ENCODE assay signal across 13 cellular contexts in the genomic region with DNA sequence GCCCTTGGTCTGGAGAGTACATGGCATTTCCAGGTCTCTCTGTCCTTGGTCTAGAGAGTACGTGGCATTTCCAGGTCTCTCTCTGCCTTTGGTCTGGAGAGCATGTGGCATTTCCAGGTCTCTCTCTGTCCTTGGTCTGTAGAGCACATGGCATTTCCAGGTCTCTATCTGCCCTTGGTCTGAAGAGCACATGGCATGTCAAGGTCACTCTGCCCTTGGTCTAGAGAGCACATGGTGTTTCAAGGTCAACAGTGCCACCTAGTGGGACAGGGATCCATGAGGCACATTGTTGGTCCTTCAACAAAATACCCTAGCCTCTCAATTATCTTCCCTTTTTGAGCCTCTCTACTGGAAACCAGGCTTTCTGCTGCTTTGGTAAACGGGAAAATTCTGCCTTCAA.
DNase-seq lines count a peak whose midpoint lies in the region; ATAC-seq and TF ChIP-seq lines count a peak whose summit lies in the region.
"Had no signal": no experiment of that assay in that cellular context is flagged by ENCODE, and none has a peak within 500 bp of the region (broad histone marks: within the 10 kb centered on the region; RNA-seq: fewer than 3 reads in every experiment).

No MANE protein-coding gene starts in this region.

- no peak overlapping the region for H3K27ac ChIP-seq in iPS DF 6.9 (ENCODE audit: low read length)
- H3K27ac ChIP-seq: GM23248 had no signal

- ATAC-seq in HG02571 (IDR thresholded peaks at IDR 0.05; ENCODE audit: unreplicated experiment): no peak
- ATAC-seq in GM21526 (IDR thresholded peaks at IDR 0.05; ENCODE audit: low FRiP score, unreplicated experiment): no peak

- DNase-seq in SHP77 (lab: John Stamatoyannopoulos, UW): peak; percentile 1 to 6
- no peak for DNase-seq in SHP77 treated with DMSO at 0.1 percent for 48 hours (lab: John Stamatoyannopoulos, UW)
- DNase-seq in SK-MEL-5 (ENCODE audit: low read depth, low spot score): peak; percentile 67
- peak; percentile 22 for DNase-seq in iPS DF 6.9 (ENCODE audit: low read depth, low spot score)
- no peak for DNase-seq in HK-2 (ENCODE audit: unreplicated experiment)
- DNase-seq: activated CD4-positive, CD25-positive, alpha-beta regulatory T cell; activated T-cell treated with anti-CD3 and anti-CD28 coated beads, Interleukin-2, amount 50 U/mL, for 24 hours; GM23248; NCI-H1436; NCI-H69 had no signal

- no peaks in the 10 kb centered on the region for H3K4me1 ChIP-seq in iPS DF 6.9 (ENCODE audit: control insufficient read depth, insufficient read depth, low read length)

- TF ChIP-seq EP300 in Ishikawa (IDR thresholded peaks at IDR 0.05; ENCODE audit: borderline replicate concordance): no peak

- TF ChIP-seq RAD21 in Ishikawa (IDR thresholded peaks at IDR 0.05; ENCODE audit: low read depth): peak; percentile 33; the same call in 1 of the 2 replicates

- WGBS in iPS DF 6.9 (ENCODE audit: insufficient coverage, insufficient read length): no CpG with 5 or more reads among the region's 2 CpGs

- H3K36me3 ChIP-seq in iPS DF 6.9 (ENCODE audit: control insufficient read depth, insufficient read depth, low read length): no peaks in the 10 kb centered on the region

- H3K4me3 ChIP-seq in iPS DF 6.9 (ENCODE audit: low read length): no peak overlapping the region
- H3K4me3 ChIP-seq: GM23248 had no signal

- in situ Hi-C loops in SK-MEL-5 (cut with HindIII; ENCODE audit: low pct_unique_long_range_greater_than_20kb, low sequenced_read_pairs): no loop called here

- H3K27me3 ChIP-seq in iPS DF 6.9 (ENCODE audit: control insufficient read depth, insufficient read depth, low read length): no peaks in the 10 kb centered on the region

- peaks cover 5% of the 10 kb centered on the region; the same call in 1 of the 2 replicates for H3K9me3 ChIP-seq in iPS DF 6.9 (ENCODE audit: control insufficient read depth, insufficient read depth, low read length)

TF ChIP-seq in Ishikawa, 13 proteins besides CTCF, POLR2A, EP300 and RAD21:
- TF ChIP-seq ZBTB7A (IDR thresholded peaks at IDR 0.05; ENCODE audit: low read depth) (no peak), TCF12 (IDR thresholded peaks at IDR 0.05; ENCODE audit: low read depth) (no peak), FOXM1 (IDR thresholded peaks at IDR 0.05; ENCODE audit: borderline replicate concordance, low read depth) (no peak), YY1 (IDR thresholded peaks at IDR 0.05; ENCODE audit: low read depth) (no peak), NFIC (IDR thresholded peaks at IDR 0.05) (no peak), TEAD4 (IDR thresholded peaks at IDR 0.05) (no peak), TAF1 (IDR thresholded peaks at IDR 0.05; ENCODE audit: low read depth) (no peak)
- TF ChIP-seq, protein P1, sequence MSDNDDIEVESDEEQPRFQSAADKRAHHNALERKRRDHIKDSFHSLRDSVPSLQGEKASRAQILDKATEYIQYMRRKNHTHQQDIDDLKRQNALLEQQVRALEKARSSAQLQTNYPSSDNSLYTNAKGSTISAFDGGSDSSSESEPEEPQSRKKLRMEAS (IDR thresholded peaks at IDR 0.05): no peak

Comparison
In these comparisons a context has a peak if more than half of its experiments do, and no peak if none do; other contexts are left out.
1. DNase-seq: peak in SHP77 (2 of 2), SK-MEL-5 (single experiment) and iPS DF 6.9 (single experiment); none in SHP77 treated with DMSO at 0.1 percent for 48 hours (single experiment) and HK-2 (single experiment).